Comparison of ENCODE assay signal across 15 cellular contexts in genomic region chr14:22479781-22480464, GRCh38.
A peak's percentile ranks its signal among the peaks of the same experiment; 100 is the strongest.
DNase-seq lines count a peak whose midpoint lies in the region; ATAC-seq, FAIRE-seq and TF ChIP-seq lines count a peak whose summit lies in the region.
"Had no signal": no experiment of that assay in that cellular context is flagged by ENCODE, and none has a peak within 500 bp of the region (broad histone marks: within the 10 kb centered on the region; RNA-seq: fewer than 3 reads in every experiment).

No MANE protein-coding gene starts in this region.

- peak overlapping the region; percentile 65 for H3K4me3 Mint-ChIP-seq in activated naive CD8-positive, alpha-beta T cell
- H3K4me3 Mint-ChIP-seq in natural killer cell treated with Interleukin-12 subunit alpha and Interleukin-12 subunit beta and Interleukin-15 and Interleukin-18, amount 100 ng/mL, for 72 hours, result peak overlapping the region; percentile 87
- H3K4me3 Mint-ChIP-seq: dendritic cell treated with granulocyte-macrophage colony-stimulating factor and Interleukin-4, amounts not matched to agents 40 ng/mL and 50 ng/mL, for 4 days had no signal

- H3K4me1 ChIP-seq in HAP-1, result peaks cover 69% of the 10 kb centered on the region

- peak overlapping the region; percentile 64 for H3K27ac Mint-ChIP-seq in activated naive CD8-positive, alpha-beta T cell
- H3K27ac Mint-ChIP-seq in natural killer cell treated with Interleukin-12 subunit alpha and Interleukin-12 subunit beta and Interleukin-15 and Interleukin-18, amount 100 ng/mL, for 72 hours, result peak overlapping the region; percentile 89 to 93
- H3K27ac Mint-ChIP-seq: dendritic cell treated with granulocyte-macrophage colony-stimulating factor and Interleukin-4, amounts not matched to agents 40 ng/mL and 50 ng/mL, for 4 days had no signal

- no peak for ATAC-seq in natural killer cell treated with Interleukin-12 subunit alpha and Interleukin-12 subunit beta and Interleukin-15 and Interleukin-18, amount 100 ng/mL, for 72 hours
- ATAC-seq in GM21576 (IDR thresholded peaks at IDR 0.05; ENCODE audit: unreplicated experiment), result no peak

- no peaks in the 10 kb centered on the region for H3K4me1 Mint-ChIP-seq in activated naive CD8-positive, alpha-beta T cell (ENCODE audit: low read depth)
- peaks cover 88 to 90% of the 10 kb centered on the region in 2 donors for H3K4me1 Mint-ChIP-seq in natural killer cell treated with Interleukin-12 subunit alpha and Interleukin-12 subunit beta and Interleukin-15 and Interleukin-18, amount 100 ng/mL, for 72 hours (ENCODE audit: low read depth in 2 of 2)

- H3K9me3 Mint-ChIP-seq in activated naive CD8-positive, alpha-beta T cell (ENCODE audit: low read depth), result no peaks in the 10 kb centered on the region
- no peaks in the 10 kb centered on the region for H3K9me3 Mint-ChIP-seq in natural killer cell treated with Interleukin-12 subunit alpha and Interleukin-12 subunit beta and Interleukin-15 and Interleukin-18, amount 100 ng/mL, for 72 hours
- H3K9me3 Mint-ChIP-seq: dendritic cell treated with granulocyte-macrophage colony-stimulating factor and Interleukin-4, amounts not matched to agents 40 ng/mL and 50 ng/mL, for 4 days had no signal

- no peaks in the 10 kb centered on the region for H3K36me3 Mint-ChIP-seq in activated naive CD8-positive, alpha-beta T cell
- H3K36me3 Mint-ChIP-seq in natural killer cell treated with Interleukin-12 subunit alpha and Interleukin-12 subunit beta and Interleukin-15 and Interleukin-18, amount 100 ng/mL, for 72 hours, result peaks cover 6% of the 10 kb centered on the region

- no peak overlapping the region for H3K4me3 ChIP-seq in HAP-1
- H3K4me3 ChIP-seq: tibial nerve had no signal

- in situ Hi-C loops in G401 (cut with HindIII; ENCODE audit: low sequenced_read_pairs) (no loop called here), HAP-1 (cut with MboI; ENCODE audit: low sequenced_read_pairs) (no loop called here)

- no peaks in the 10 kb centered on the region for H3K27me3 Mint-ChIP-seq in activated naive CD8-positive, alpha-beta T cell
- no peaks in the 10 kb centered on the region for H3K27me3 Mint-ChIP-seq in natural killer cell treated with Interleukin-12 subunit alpha and Interleukin-12 subunit beta and Interleukin-15 and Interleukin-18, amount 100 ng/mL, for 72 hours
- H3K27me3 Mint-ChIP-seq: dendritic cell treated with granulocyte-macrophage colony-stimulating factor and Interleukin-4, amounts not matched to agents 40 ng/mL and 50 ng/mL, for 4 days had no signal

- FAIRE-seq in D721Med (lab: Jason Lieb, UNC), result no peak
- FAIRE-seq: frontal cortex, kidney had no signal

- H3K36me3 ChIP-seq in HAP-1 (replicated peaks), result no peaks in the 10 kb centered on the region
- H3K36me3 ChIP-seq: tibial nerve had no signal

- TF ChIP-seq CTCF in D721Med (IDR thresholded peaks at IDR 0.05; ENCODE audit: insufficient read depth, missing control alignments), result no peak

- H3K9me3 ChIP-seq in HAP-1, result no peaks in the 10 kb centered on the region
- H3K9me3 ChIP-seq: tibial nerve had no signal

- DNase-seq in G401 (ENCODE audit: low spot score) (peak; percentile 48), HAP-1 (ENCODE audit: low spot score in 2 of 2) (peak; percentile 74 to 94), T-helper 9 cell (no peak), globus pallidus (ENCODE audit: low spot score) (no peak), D721Med (ENCODE audit: insufficient read length, low spot score) (no peak)
- no peak for DNase-seq in natural killer cell treated with Interleukin-12 subunit alpha and Interleukin-12 subunit beta and Interleukin-15 and Interleukin-18, amount 100 ng/mL, for 72 hours (ENCODE audit: low spot score)
- DNase-seq: activated CD4-positive, CD25-positive, alpha-beta regulatory T cell; kidney; NCI-H1105 treated with DMSO at 0.1 percent for 48 hours; NCI-H510A had no signal

- no peaks in the 10 kb centered on the region for H3K27me3 ChIP-seq in HAP-1 (ENCODE audit: low read depth)
- H3K27me3 ChIP-seq: tibial nerve had no signal

Comparison
In these comparisons a context has a peak if more than half of its experiments do, and no peak if none do; other contexts are left out.
1. DNase-seq: peak in G401 (single experiment) and HAP-1 (2 of 2); none in natural killer cell treated with Interleukin-12 subunit alpha and Interleukin-12 subunit beta and Interleukin-15 and Interleukin-18, amount 100 ng/mL, for 72 hours (single experiment), T-helper 9 cell (single experiment), globus pallidus (single experiment) and D721Med (single experiment).